In the genomic region with DNA sequence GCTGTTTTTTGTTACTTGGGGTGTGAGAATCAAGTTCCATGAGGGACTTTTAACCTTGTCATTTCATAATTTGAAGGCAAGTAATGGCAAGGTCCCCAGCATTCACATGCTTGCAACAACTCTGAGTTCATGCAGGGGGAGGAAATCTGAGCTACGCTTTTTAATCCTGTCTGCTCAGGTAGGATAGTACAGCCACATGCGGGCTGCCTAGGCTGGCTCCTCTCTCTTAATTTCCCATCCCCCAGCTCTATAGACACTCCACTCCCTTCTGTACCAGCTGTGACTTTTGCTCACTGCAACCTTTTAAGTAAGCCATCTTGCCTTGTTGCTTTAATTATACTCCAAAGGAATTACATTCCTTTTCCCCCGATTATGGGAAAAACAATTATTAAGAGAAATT, we compare ENCODE assay signal across 1 cellular context.
TF ChIP-seq lines count a peak whose summit lies in the region.

No MANE protein-coding gene starts in this region.

TF ChIP-seq in H1, 55 proteins besides CTCF, POLR2A, EP300 and RAD21:
- no peak for TF ChIP-seq HDAC2 (IDR thresholded peaks at IDR 0.05; ENCODE audit: borderline replicate concordance in 1 of 2, low read depth in 2 of 2, low read length in 2 of 2)
- no peak for TF ChIP-seq ATF2 (IDR thresholded peaks at IDR 0.05; ENCODE audit: low read length)
- TF ChIP-seq CREB1 (IDR thresholded peaks at IDR 0.05): no peak
- TF ChIP-seq NANOG (IDR thresholded peaks at IDR 0.05; ENCODE audit: insufficient read depth, low read depth, low read length, poor library complexity, severe bottlenecking): no peak
- TF ChIP-seq KDM5A (IDR thresholded peaks at IDR 0.05; ENCODE audit: low read length): no peak
- no peak for TF ChIP-seq MAFK (IDR thresholded peaks at IDR 0.05; ENCODE audit: low read depth, low read length)
TF ChIP-seq in H1: peak in this region for 0.
